8 cellular contexts compared by ENCODE assay signal in the genomic region with DNA sequence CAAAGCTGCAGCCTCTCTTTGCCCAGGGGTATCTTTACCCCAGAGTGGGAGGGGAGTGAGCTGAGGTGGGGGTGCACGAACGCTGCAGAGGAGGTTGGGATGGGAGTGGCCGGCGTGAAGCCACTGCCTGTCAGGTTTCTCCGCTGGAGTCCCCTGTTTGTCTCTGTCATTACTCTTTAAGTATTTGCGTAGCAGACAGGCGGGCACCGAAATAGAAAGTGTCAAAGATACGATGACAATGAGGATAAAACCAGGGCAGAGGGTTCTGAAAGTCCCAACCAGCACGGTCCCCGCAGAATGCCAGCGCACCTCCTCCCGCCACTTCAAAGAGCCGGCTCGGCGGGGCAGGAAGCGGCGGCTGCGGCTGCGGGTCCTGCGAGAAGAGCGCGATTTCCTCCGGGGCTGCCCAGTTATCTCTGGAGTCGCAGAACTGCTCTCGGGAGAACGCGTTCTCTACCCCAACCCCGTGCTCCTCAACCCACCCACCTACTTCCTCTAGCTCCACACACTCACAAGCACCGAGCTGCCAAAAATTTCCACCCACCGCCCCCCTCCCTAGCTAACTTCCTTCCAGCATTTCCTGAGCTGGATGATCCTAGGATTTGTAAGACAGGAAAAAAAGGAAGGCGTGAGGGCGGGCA. TPM values are rescaled to one million over a fixed set of nuclear protein-coding genes. Genes with fewer than 3 reads are reported as not detected.
DNase-seq lines count a peak whose midpoint lies in the region; ATAC-seq and TF ChIP-seq lines count a peak whose summit lies in the region.

A gene with protein sequence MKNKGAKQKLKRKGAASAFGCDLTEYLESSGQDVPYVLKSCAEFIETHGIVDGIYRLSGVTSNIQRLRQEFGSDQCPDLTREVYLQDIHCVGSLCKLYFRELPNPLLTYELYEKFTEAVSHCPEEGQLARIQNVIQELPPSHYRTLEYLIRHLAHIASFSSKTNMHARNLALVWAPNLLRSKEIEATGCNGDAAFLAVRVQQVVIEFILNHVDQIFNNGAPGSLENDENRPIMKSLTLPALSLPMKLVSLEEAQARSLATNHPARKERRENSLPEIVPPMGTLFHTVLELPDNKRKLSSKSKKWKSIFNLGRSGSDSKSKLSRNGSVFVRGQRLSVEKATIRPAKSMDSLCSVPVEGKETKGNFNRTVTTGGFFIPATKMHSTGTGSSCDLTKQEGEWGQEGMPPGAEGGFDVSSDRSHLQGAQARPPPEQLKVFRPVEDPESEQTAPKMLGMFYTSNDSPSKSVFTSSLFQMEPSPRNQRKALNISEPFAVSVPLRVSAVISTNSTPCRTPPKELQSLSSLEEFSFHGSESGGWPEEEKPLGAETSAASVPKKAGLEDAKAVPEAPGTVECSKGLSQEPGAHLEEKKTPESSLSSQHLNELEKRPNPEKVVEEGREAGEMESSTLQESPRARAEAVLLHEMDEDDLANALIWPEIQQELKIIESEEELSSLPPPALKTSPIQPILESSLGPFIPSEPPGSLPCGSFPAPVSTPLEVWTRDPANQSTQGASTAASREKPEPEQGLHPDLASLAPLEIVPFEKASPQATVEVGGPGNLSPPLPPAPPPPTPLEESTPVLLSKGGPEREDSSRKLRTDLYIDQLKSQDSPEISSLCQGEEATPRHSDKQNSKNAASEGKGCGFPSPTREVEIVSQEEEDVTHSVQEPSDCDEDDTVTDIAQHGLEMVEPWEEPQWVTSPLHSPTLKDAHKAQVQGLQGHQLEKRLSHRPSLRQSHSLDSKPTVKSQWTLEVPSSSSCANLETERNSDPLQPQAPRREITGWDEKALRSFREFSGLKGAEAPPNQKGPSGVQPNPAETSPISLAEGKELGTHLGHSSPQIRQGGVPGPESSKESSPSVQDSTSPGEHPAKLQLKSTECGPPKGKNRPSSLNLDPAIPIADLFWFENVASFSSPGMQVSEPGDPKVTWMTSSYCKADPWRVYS (N-terminal part only) (plus strand): TSS at position 623 of the 641 bp plus-strand sequence. CDS start 522 bp downstream, outside the sequence.

- H3K9me3 ChIP-seq in adrenal gland (replicated peaks in 1 of 3) (no peaks in the 10 kb centered on the region), right atrium auricular region (no peaks in the 10 kb centered on the region), aorta (ENCODE audit: control insufficient read depth, low read length) (no peaks in the 10 kb centered on the region)

- intact Hi-C loops in adrenal gland (cut with DNase I): no loop called here
- intact Hi-C loops in aorta (cut with DNase I): loop anchor here in 1 of 2 donors (1.0 kb wide), 1 partner anchor 29 kb away; no protein-coding TSS in a partner anchor

- H3K9me3 Mint-ChIP-seq in T-helper 1 cell treated with Interleukin-12 subunit alpha and Interleukin-12 subunit beta and Interleukin-4 antibody, amounts not matched to agents 30 μg/mL and 1 μg/mL, for 36 hours: peaks cover under 1% of the 10 kb centered on the region

- H3K27me3 Mint-ChIP-seq in T-helper 1 cell treated with Interleukin-12 subunit alpha and Interleukin-12 subunit beta and Interleukin-4 antibody, amounts not matched to agents 30 μg/mL and 1 μg/mL, for 36 hours (ENCODE audit: low read depth): peaks cover 56% of the 10 kb centered on the region

- DNase-seq in DMS 273 (lab: John Stamatoyannopoulos, UW; ENCODE audit: unreplicated experiment) (peak; percentile 88), HT-29 (ENCODE audit: low spot score) (peak; percentile 36), adrenal gland (peak; percentile 46 to 87 (median 68)), right atrium auricular region (ENCODE audit: low spot score) (peak; percentile 85), aorta (peak in 1 of 2 donors; percentile 77)

- H3K4me1 Mint-ChIP-seq in T-helper 1 cell treated with Interleukin-12 subunit alpha and Interleukin-12 subunit beta and Interleukin-4 antibody, amounts not matched to agents 30 μg/mL and 1 μg/mL, for 36 hours (ENCODE audit: low read depth): peaks cover 32% of the 10 kb centered on the region

- H3K4me3 Mint-ChIP-seq in T-helper 1 cell treated with Interleukin-12 subunit alpha and Interleukin-12 subunit beta and Interleukin-4 antibody, amounts not matched to agents 30 μg/mL and 1 μg/mL, for 36 hours: peak within 1 kb of the TSS; percentile 80

- H3K4me1 ChIP-seq in adrenal gland (replicated peaks in 1 of 2) (peaks cover 0 to 20% of the 10 kb centered on the region in 2 donors), right atrium auricular region (peaks cover 0 to 48% of the 10 kb centered on the region in 2 donors), rectal smooth muscle tissue (ENCODE audit: control insufficient read depth, insufficient read depth, low read length) (no peaks in the 10 kb centered on the region), aorta (ENCODE audit: control insufficient read depth in 1 of 2, insufficient read depth in 2 of 2, low read length in 2 of 2) (no peaks in the 10 kb centered on the region)

- no peaks in the 10 kb centered on the region for H3K36me3 ChIP-seq in adrenal gland (replicated peaks in 1 of 2)
- no peaks in the 10 kb centered on the region for H3K36me3 ChIP-seq in right atrium auricular region
- no peaks in the 10 kb centered on the region for H3K36me3 ChIP-seq in rectal smooth muscle tissue (ENCODE audit: control insufficient read depth, insufficient read depth, low read length)
- no peaks in the 10 kb centered on the region for H3K36me3 ChIP-seq in aorta (ENCODE audit: control insufficient read depth in 1 of 2, insufficient read depth in 2 of 2, low read length in 1 of 2)

- TF ChIP-seq CTCF in adrenal gland (IDR thresholded peaks at IDR 0.05) (no peak), right atrium auricular region (IDR thresholded peaks at IDR 0.05) (no peak)

- ATAC-seq in GM19468 (IDR thresholded peaks at IDR 0.05; ENCODE audit: extremely low read depth, unreplicated experiment) (peak; percentile 8), aorta (ENCODE audit: low FRiP score) (peak; percentile 81)

- H3K27ac ChIP-seq in adrenal gland: peak within 1 kb of the TSS in 4 of 5 donors; percentile 53 to 92 (median 76)
- H3K27ac ChIP-seq in right atrium auricular region: peak within 1 kb of the TSS; percentile 97 to 99
- H3K27ac ChIP-seq in rectal smooth muscle tissue (ENCODE audit: low read depth, low read length): peak within 1 kb of the TSS; percentile 82
- H3K27ac ChIP-seq in aorta (ENCODE audit: low read depth in 1 of 2, low read length in 2 of 2): peak within 1 kb of the TSS; percentile 74 to 90

- peak within 1 kb of the TSS; percentile 84 for H3K27ac Mint-ChIP-seq in T-helper 1 cell treated with Interleukin-12 subunit alpha and Interleukin-12 subunit beta and Interleukin-4 antibody, amounts not matched to agents 30 μg/mL and 1 μg/mL, for 36 hours

- H3K9ac ChIP-seq in rectal smooth muscle tissue (ENCODE audit: low read length): peak within 1 kb of the TSS; percentile 45

- no peaks in the 10 kb centered on the region for H3K36me3 Mint-ChIP-seq in T-helper 1 cell treated with Interleukin-12 subunit alpha and Interleukin-12 subunit beta and Interleukin-4 antibody, amounts not matched to agents 30 μg/mL and 1 μg/mL, for 36 hours (ENCODE audit: low read depth)

- 0 to 2% (median 1%) methylated on average over 12 to 33 of the region's 33 CpGs for WGBS in adrenal gland, 4 donors
- 0 to 1% methylated on average over 32 to 33 of the region's 33 CpGs for WGBS in aorta, 2 donors

- TF ChIP-seq POLR2A in adrenal gland (IDR thresholded peaks at IDR 0.05): no peak

- H3K4me3 ChIP-seq in adrenal gland (peak within 1 kb of the TSS; percentile 7 to 88 (median 79)), right atrium auricular region (peak within 1 kb of the TSS; percentile 81 to 89), rectal smooth muscle tissue (ENCODE audit: low read length) (peak within 1 kb of the TSS; percentile 86), aorta (ENCODE audit: low read length in 2 of 2) (peak within 1 kb of the TSS; percentile 73 to 79)

- H3K27me3 ChIP-seq in adrenal gland (no peaks in the 10 kb centered on the region), right atrium auricular region (no peaks in the 10 kb centered on the region), rectal smooth muscle tissue (ENCODE audit: control insufficient read depth, insufficient read depth, low read length) (no peaks in the 10 kb centered on the region), aorta (ENCODE audit: control insufficient read depth in 1 of 2, insufficient read depth in 2 of 2, low read length in 1 of 2) (no peaks in the 10 kb centered on the region)

RNA-seq across cellular contexts. Expression of the gene that starts here (rescaled TPM):
- total RNA-seq in HT-29 (2014; rRNA removed; shearing (Covaris generic)): 0.03 TPM in 2 replicates
- total RNA-seq in adrenal gland (10 to 100 TPM in 5 of 8 donors, 1 to 10 TPM in 3; 5.9 to 21.8 (median 11.6) TPM), right atrium auricular region (10 to 100 TPM; 29.9 to 33.1 TPM), aorta (10 to 100 TPM; 29.1 to 65.0 TPM)
- polyA plus RNA-seq in adrenal gland (1 to 10 TPM; 2.9 to 4.6 (median 4.3) TPM), aorta (1 to 10 TPM; 1.5 to 2.4 TPM)

Comparison
In these comparisons a context has a peak if more than half of its experiments do, and no peak if none do; other contexts are left out.
1. Peak in DNase-seq in HT-29; RNA of the gene not detected or under 1 TPM.